22 cellular contexts compared by ENCODE assay signal in genomic region chr4:150009533-150009932, GRCh38.
"Had no signal": no experiment of that assay in that cellular context is flagged by ENCODE, and none has a peak within 500 bp of the region (broad histone marks: within the 10 kb centered on the region; RNA-seq: fewer than 3 reads in every experiment).

No MANE protein-coding gene starts in this region.

- H3K36me3 ChIP-seq: cardiac muscle cell, heart right ventricle, left lung, prostate gland, stomach, suprapubic skin, tibial nerve had no signal

- H3K27me3 ChIP-seq: body of pancreas, cardiac muscle cell, heart right ventricle, stomach, suprapubic skin, tibial nerve had no signal

- DNase-seq: activated CD4-positive, alpha-beta T cell treated with anti-CD3 and anti-CD28 coated beads for 48 hours; activated CD4-positive, CD25-positive, alpha-beta regulatory T cell; activated CD8-positive, alpha-beta memory T cell treated with anti-CD3 and anti-CD28 coated beads, Interleukin-2, amount 10 ng/mL, durations not matched to agents 7 days and 5 days; activated CD8-positive, alpha-beta T cell treated with anti-CD3 and anti-CD28 coated beads for 36 hours; activated gamma-delta T cell; activated naive CD4-positive, alpha-beta T cell treated with anti-CD3 and anti-CD28 coated beads, Interleukin-2, amount 50 U/mL, for 16 hours; activated naive CD8-positive, alpha-beta T cell treated with anti-CD3 and anti-CD28 coated beads, Interleukin-2, amount 50 U/mL, for 24 hours; activated T-cell treated with anti-CD3 and anti-CD28 coated beads for 4 hours; body of pancreas; heart right ventricle; left lung; natural killer cell; right cardiac atrium; small intestine; stomach; T-helper 9 cell had no signal

- H3K9me3 ChIP-seq: body of pancreas, heart right ventricle, left lung, prostate gland, stomach, suprapubic skin, tibial nerve had no signal

- H3K27ac ChIP-seq: body of pancreas, cardiac muscle cell, heart right ventricle, left lung, prostate gland, stomach, suprapubic skin, tibial nerve had no signal

- ATAC-seq: activated CD8-positive, alpha-beta memory T cell treated with anti-CD3 and anti-CD28 coated beads, Interleukin-2, amount 10 ng/mL, durations not matched to agents 7 days and 5 days; activated CD8-positive, alpha-beta T cell treated with anti-CD3 and anti-CD28 coated beads for 36 hours; activated naive CD8-positive, alpha-beta T cell treated with anti-CD3 and anti-CD28 coated beads, Interleukin-2, amount 50 U/mL, for 24 hours; body of pancreas; left lung; natural killer cell; stimulated activated memory B cell treated with anti-CD40 and anti-IgM and Interleukin-4, amounts not matched to agents 10 μg/mL and 1 μg/mL and 100 μg/mL, for 72 hours had no signal

- H3K4me1 ChIP-seq: left lung, prostate gland, suprapubic skin had no signal

- H3K4me3 ChIP-seq: body of pancreas, cardiac muscle cell, heart right ventricle, left lung, lung, prostate gland, stomach, suprapubic skin, tibial nerve had no signal
